Comparison of ENCODE assay signal across 1 cellular context in genomic region chr6:27242589-27243265, GRCh38.
TF ChIP-seq lines count a peak whose summit lies in the region.

No MANE protein-coding gene starts in this region.

TF ChIP-seq in GM23338, 12 proteins besides CTCF, POLR2A, EP300 and RAD21 (continued from another document):
- TF ChIP-seq EZH2 (IDR thresholded peaks at IDR 0.05; ENCODE audit: low read depth, unreplicated experiment) = no peak
- TF ChIP-seq EZH2phosphoT487 (IDR thresholded peaks at IDR 0.05; ENCODE audit: unreplicated experiment) = no peak
